Comparison of ENCODE assay signal across 8 cellular contexts in the genomic region with DNA sequence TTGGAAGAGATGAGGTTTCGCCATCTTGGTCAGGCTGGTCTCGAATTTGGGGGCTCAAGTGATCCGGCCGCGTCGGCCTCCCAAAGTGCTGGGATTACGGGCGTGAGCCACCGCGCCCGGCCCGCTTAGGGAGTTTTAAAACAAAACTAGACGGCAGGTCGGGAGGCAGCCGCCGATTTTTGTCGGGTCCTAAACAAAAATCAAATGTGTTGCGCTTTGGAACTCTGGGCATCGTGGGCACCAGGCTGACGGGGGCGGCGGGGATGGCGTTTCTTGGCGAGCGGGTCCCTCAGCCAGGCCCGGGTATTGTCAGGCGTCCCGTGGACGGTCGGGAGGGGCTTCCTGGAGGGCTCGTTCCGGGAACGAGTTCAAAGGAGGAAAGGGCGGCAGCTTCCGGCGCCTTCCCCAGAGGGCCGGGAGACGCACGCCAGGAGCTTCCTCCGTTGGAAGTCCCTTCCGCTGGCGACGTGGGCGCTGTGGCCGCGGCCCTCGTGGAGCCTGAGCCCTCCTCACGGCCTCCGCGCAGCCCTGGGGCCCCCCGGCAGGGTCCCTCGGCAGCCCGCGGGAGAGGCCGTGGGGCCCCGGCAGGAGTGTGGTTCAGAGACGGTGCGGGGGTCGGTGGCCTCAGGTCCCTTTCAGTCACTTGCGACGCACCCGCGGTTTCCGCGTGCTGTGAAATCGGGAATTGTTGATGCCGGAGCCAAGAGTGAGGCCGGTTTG. TPM values are rescaled to one million over a fixed set of nuclear protein-coding genes. Genes with fewer than 3 reads are reported as not detected.
DNase-seq lines count a peak whose midpoint lies in the region; ATAC-seq, FAIRE-seq and TF ChIP-seq lines count a peak whose summit lies in the region.

No MANE protein-coding gene starts in this region.

- peaks cover 0 to 32% (median 0%) of the 10 kb centered on the region in 4 donors for H3K27me3 ChIP-seq in esophagus squamous epithelium
- H3K27me3 ChIP-seq in transverse colon: no peaks in the 10 kb centered on the region

- DNase-seq in EH (ENCODE audit: low read depth) (peak; percentile 84), M059J (ENCODE audit: low read depth) (peak; percentile 43), esophagus squamous epithelium (lab: John Stamatoyannopoulos, UW) (no peak), natural killer cell (peak; percentile 24), transverse colon (peak; percentile 79), RCC 7860 (ENCODE audit: low spot score) (no peak)
- peak; percentile 51 for DNase-seq in activated CD8-positive, alpha-beta T cell treated with anti-CD3 and anti-CD28 coated beads for 36 hours

- POLR2A ChIA-PET in activated CD8-positive, alpha-beta T cell treated with anti-CD3 and anti-CD28 coated beads for 36 hours (lab: Charles Lee): interaction anchor here (0.6 to 1.5 kb wide), 3 partner anchors 9 to 268 kb away, joined by 3 read pairs; no protein-coding TSS in a partner anchor

- no peak for TF ChIP-seq EP300 in transverse colon (IDR thresholded peaks at IDR 0.05; ENCODE audit: low read depth)

- TF ChIP-seq POLR2A in esophagus squamous epithelium (IDR thresholded peaks at IDR 0.05) (peak in 2 of 4 donors; percentile 48 to 57), transverse colon (IDR thresholded peaks at IDR 0.05) (peak; percentile 60)

- intact Hi-C loops in activated CD8-positive, alpha-beta T cell treated with anti-CD3 and anti-CD28 coated beads for 36 hours (cut with micrococcal nuclease): loop anchor here (10.0 kb wide), 1 partner anchor 91 kb away; no protein-coding TSS in a partner anchor
- intact Hi-C loops in esophagus squamous epithelium (cut with DNase I) (no loop called here), natural killer cell (cut with micrococcal nuclease) (no loop called here), transverse colon (cut with DNase I; ENCODE audit: low total_unique reads) (no loop called here)

- H3K9me3 Mint-ChIP-seq in activated CD8-positive, alpha-beta T cell treated with anti-CD3 and anti-CD28 coated beads for 36 hours: no peaks in the 10 kb centered on the region
- no peaks in the 10 kb centered on the region for H3K9me3 Mint-ChIP-seq in natural killer cell

- H3K4me1 ChIP-seq in esophagus squamous epithelium: peaks cover 14 to 54% (median 20%) of the 10 kb centered on the region in 3 donors
- H3K4me1 ChIP-seq in transverse colon: peaks cover 0 to 30% (median 14%) of the 10 kb centered on the region in 4 donors

- no peaks in the 10 kb centered on the region for H3K27me3 Mint-ChIP-seq in activated CD8-positive, alpha-beta T cell treated with anti-CD3 and anti-CD28 coated beads for 36 hours
- H3K27me3 Mint-ChIP-seq in natural killer cell (ENCODE audit: low read depth in 2 of 2): no peaks in the 10 kb centered on the region

- ATAC-seq in GM21515 (IDR thresholded peaks at IDR 0.05; ENCODE audit: unreplicated experiment) (peak; percentile 29), natural killer cell (peak; percentile 16 to 47 (median 39))
- peak; percentile 48 for ATAC-seq in activated CD8-positive, alpha-beta T cell treated with anti-CD3 and anti-CD28 coated beads for 36 hours

- H3K36me3 Mint-ChIP-seq in activated CD8-positive, alpha-beta T cell treated with anti-CD3 and anti-CD28 coated beads for 36 hours (ENCODE audit: low read depth): peaks cover 26% of the 10 kb centered on the region
- no peaks in the 10 kb centered on the region for H3K36me3 Mint-ChIP-seq in natural killer cell

- TF ChIP-seq CTCF in activated CD8-positive, alpha-beta T cell treated with anti-CD3 and anti-CD28 coated beads for 36 hours (IDR thresholded peaks at IDR 0.05): no peak
- TF ChIP-seq CTCF in esophagus squamous epithelium (IDR thresholded peaks at IDR 0.05) (no peak), natural killer cell (IDR thresholded peaks at IDR 0.05) (no peak), transverse colon (IDR thresholded peaks at IDR 0.05) (peak in 1 of 5 experiments; percentile 21)

- in situ Hi-C loops in transverse colon (cut with MboI; ENCODE audit: low pct_ligation_motif_present in 1 of 4, low pct_unique_long_range_greater_than_20kb in 1 of 4, low sequenced_read_pairs in 3 of 4): no loop called here

- H3K4me3 Mint-ChIP-seq in activated CD8-positive, alpha-beta T cell treated with anti-CD3 and anti-CD28 coated beads for 36 hours: peak overlapping the region; percentile 82
- peak overlapping the region; percentile 82 for H3K4me3 Mint-ChIP-seq in natural killer cell

- CTCF ChIA-PET in activated CD8-positive, alpha-beta T cell treated with anti-CD3 and anti-CD28 coated beads for 36 hours (lab: Charles Lee): interaction anchor here (1.0 kb wide), 1 partner anchor 22 kb away, joined by 4 read pairs; no protein-coding TSS in a partner anchor

- no peak for FAIRE-seq in RCC 7860 (lab: Jason Lieb, UNC)

- H3K27ac ChIP-seq in esophagus squamous epithelium (peak overlapping the region; percentile 39 to 83 (median 70)), transverse colon (peak overlapping the region; percentile 73 to 83 (median 76))

- 18% methylated on average over 33 of the region's 68 CpGs; no CpG with 5 or more reads in 1 of the 2 donors for WGBS in esophagus squamous epithelium, 2 donors
- WGBS in transverse colon (ENCODE audit: low coverage in 1 of 2), 2 donors: 10% methylated on average over 52 of the region's 68 CpGs; no CpG with 5 or more reads in 1 of the 2 donors

- no peaks in the 10 kb centered on the region for H3K9me3 ChIP-seq in esophagus squamous epithelium
- H3K9me3 ChIP-seq in transverse colon: no peaks in the 10 kb centered on the region

- H3K27ac Mint-ChIP-seq in activated CD8-positive, alpha-beta T cell treated with anti-CD3 and anti-CD28 coated beads for 36 hours: peak overlapping the region; percentile 88
- peak overlapping the region; percentile 25 to 52 for H3K27ac Mint-ChIP-seq in natural killer cell

- H3K36me3 ChIP-seq in esophagus squamous epithelium (peaks cover 0 to 21% (median 0%) of the 10 kb centered on the region in 3 donors), transverse colon (no peaks in the 10 kb centered on the region)

- peak overlapping the region; percentile 40 to 86 (median 52) for H3K4me3 ChIP-seq in esophagus squamous epithelium
- H3K4me3 ChIP-seq in transverse colon: peak overlapping the region; percentile 27 to 73 (median 56)

- H3K4me1 Mint-ChIP-seq in activated CD8-positive, alpha-beta T cell treated with anti-CD3 and anti-CD28 coated beads for 36 hours (ENCODE audit: low read depth): peaks cover 26% of the 10 kb centered on the region
- peaks cover 9 to 23% of the 10 kb centered on the region in 2 donors for H3K4me1 Mint-ChIP-seq in natural killer cell

RNA-seq across cellular contexts. Expression of a gene that starts 59.2 kb away (rescaled TPM):
- 1.2 and 2.8 TPM in 2 replicates for total RNA-seq in M059J (2014; rRNA removed; shearing (Covaris generic))
- 10 to 100 TPM; 17.3 to 19.4 TPM for total RNA-seq in activated CD8-positive, alpha-beta T cell treated with anti-CD3 and anti-CD28 coated beads for 36 hours
- total RNA-seq in esophagus squamous epithelium (10 to 100 TPM in 1 of 4 donors, 1 to 10 TPM in 3; 3.2 to 11.1 (median 5.5) TPM), natural killer cell (10 to 100 TPM in 1 of 3 donors, 1 to 10 TPM in 2; 8.4 to 25.6 (median 9.8) TPM), transverse colon (100 to 1,000 TPM in 1 of 4 donors, 10 to 100 TPM in 3; 12.0 to 145 (median 56.5) TPM)

Comparison
In these comparisons a context has a peak if more than half of its experiments do, and no peak if none do; other contexts are left out.
1. DNase-seq: peak in EH (single experiment), M059J (single experiment), activated CD8-positive, alpha-beta T cell treated with anti-CD3 and anti-CD28 coated beads for 36 hours (single experiment), natural killer cell (single experiment) and transverse colon (single experiment); none in esophagus squamous epithelium (single experiment) and RCC 7860 (single experiment).
2. Peak in every context shown above with its lines, with median percentiles within 50 percentile points of each other: ATAC-seq.